In genomic region chr6:110876170-110876773, GRCh38 we compare ENCODE assay signal across 1 cellular context.
A peak's percentile ranks its signal among the peaks of the same experiment; 100 is the strongest.
TF ChIP-seq lines count a peak whose summit lies in the region.

No MANE protein-coding gene starts in this region.

TF ChIP-seq in HEK293, 187 proteins besides CTCF, POLR2A, EP300 and RAD21 (continued from another document and continues in another):
- no peak for TF ChIP-seq ZNF518A (tag by site-specific recombination; conservative IDR thresholded peaks at IDR 0.05; ENCODE audit: low read depth)
- no peak for TF ChIP-seq RBAK (tag by site-specific recombination; IDR thresholded peaks at IDR 0.05)
- no peak for TF ChIP-seq ZNF366 (tag by site-specific recombination; conservative IDR thresholded peaks at IDR 0.05)
- no peak for TF ChIP-seq ZSCAN4 (tag by site-specific recombination; IDR thresholded peaks at IDR 0.05)
- TF ChIP-seq ZNF692 (tag by site-specific recombination; IDR thresholded peaks at IDR 0.05) = 0 out of 2 replicates have a peak, but pooled peaks have one; percentile 11
- no peak for TF ChIP-seq GLI4 (tag by site-specific recombination; IDR thresholded peaks at IDR 0.05)
- TF ChIP-seq ZNF10 (tag by site-specific recombination; IDR thresholded peaks at IDR 0.05) = no peak
- TF ChIP-seq PBX3 (CRISPR knock-in tag; IDR thresholded peaks at IDR 0.05) = no peak
- TF ChIP-seq ZNF837 (tag by site-specific recombination; IDR thresholded peaks at IDR 0.05) = no peak
- 0 out of 2 replicates have a peak, but pooled peaks have one; percentile 11 for TF ChIP-seq ZNF558 (tag by site-specific recombination; IDR thresholded peaks at IDR 0.05)
- no peak for TF ChIP-seq ZNF280D (tag by site-specific recombination; IDR thresholded peaks at IDR 0.05)
- TF ChIP-seq GLI2 (tag by site-specific recombination; IDR thresholded peaks at IDR 0.05; ENCODE audit: borderline replicate concordance, low read depth) = no peak
- peak; percentile 88 for TF ChIP-seq ZBTB8A (tag by site-specific recombination; IDR thresholded peaks at IDR 0.05)
- TF ChIP-seq ZFP69B (tag by site-specific recombination; IDR thresholded peaks at IDR 0.05) = 0 out of 2 replicates have a peak, but pooled peaks have one; percentile 13
- no peak for TF ChIP-seq ZNF184 (tag by site-specific recombination; IDR thresholded peaks at IDR 0.05)
- TF ChIP-seq ELK4 (IDR thresholded peaks at IDR 0.05; ENCODE audit: borderline replicate concordance, low read depth, low read length) = no peak
- no peak for TF ChIP-seq ZNF48 (tag by site-specific recombination; IDR thresholded peaks at IDR 0.05)
- TF ChIP-seq ZNF830 (tag by site-specific recombination; IDR thresholded peaks at IDR 0.05; ENCODE audit: low read depth) = no peak
- no peak for TF ChIP-seq YY2 (tag by site-specific recombination; IDR thresholded peaks at IDR 0.05)
- no peak for TF ChIP-seq SETDB1 (IDR thresholded peaks at IDR 0.05; ENCODE audit: insufficient read length, low read length)
- no peak for TF ChIP-seq ZNF114 (tag by site-specific recombination; IDR thresholded peaks at IDR 0.05)
- no peak for TF ChIP-seq BCL11A (tag by site-specific recombination; IDR thresholded peaks at IDR 0.05; ENCODE audit: low read depth)
- peak; percentile 55; the same call in 1 of the 2 replicates for TF ChIP-seq ZNF677 (tag by site-specific recombination; IDR thresholded peaks at IDR 0.05)
- no peak; the same call in 1 of the 2 replicates for TF ChIP-seq KLF9 (tag by site-specific recombination; IDR thresholded peaks at IDR 0.05; ENCODE audit: low read depth)
- peak; percentile 78; the same call in 1 of the 2 replicates for TF ChIP-seq ZNF335 (tag by site-specific recombination; conservative IDR thresholded peaks at IDR 0.05)
- TF ChIP-seq KLF1 (tag by site-specific recombination; IDR thresholded peaks at IDR 0.05) = no peak
- TF ChIP-seq ZNF529 (tag by site-specific recombination; IDR thresholded peaks at IDR 0.05; ENCODE audit: insufficient replicate concordance) = no peak
- TF ChIP-seq ZFHX2 (tag by site-specific recombination; conservative IDR thresholded peaks at IDR 0.05) = no peak
- TF ChIP-seq ZEB2 (tag by site-specific recombination; IDR thresholded peaks at IDR 0.05) = peak; percentile 49; the same call in 1 of the 2 replicates
- TF ChIP-seq ATF2 (tag by site-specific recombination; IDR thresholded peaks at IDR 0.05; ENCODE audit: low read depth) = no peak
- peak; percentile 88 for TF ChIP-seq SP2 (tag by site-specific recombination; IDR thresholded peaks at IDR 0.05)
- TF ChIP-seq ZNF596 (tag by site-specific recombination; IDR thresholded peaks at IDR 0.05) = no peak
- TF ChIP-seq SP3 (tag by site-specific recombination; IDR thresholded peaks at IDR 0.05) = peak; percentile 18
- no peak for TF ChIP-seq ZNF664 (tag by site-specific recombination; IDR thresholded peaks at IDR 0.05)
- TF ChIP-seq ZBTB10 (tag by site-specific recombination; IDR thresholded peaks at IDR 0.05) = no peak
- TF ChIP-seq ZBTB17 (tag by site-specific recombination; IDR thresholded peaks at IDR 0.05) = peak; percentile 76
- 0 out of 2 replicates have a peak, but pooled peaks have one; percentile 46 for TF ChIP-seq ZNF660 (tag by site-specific recombination; IDR thresholded peaks at IDR 0.05)
- no peak for TF ChIP-seq SCRT2 (tag by site-specific recombination; IDR thresholded peaks at IDR 0.05)
- 0 out of 2 replicates have a peak, but pooled peaks have one; percentile 10 for TF ChIP-seq HOXC10 (CRISPR knock-in tag; IDR thresholded peaks at IDR 0.05)
- TF ChIP-seq ZNF324 (tag by site-specific recombination; IDR thresholded peaks at IDR 0.05) = peak; percentile 58; the same call in 1 of the 2 replicates
